ENCODE assay signal across 9 cellular contexts in the genomic region with DNA sequence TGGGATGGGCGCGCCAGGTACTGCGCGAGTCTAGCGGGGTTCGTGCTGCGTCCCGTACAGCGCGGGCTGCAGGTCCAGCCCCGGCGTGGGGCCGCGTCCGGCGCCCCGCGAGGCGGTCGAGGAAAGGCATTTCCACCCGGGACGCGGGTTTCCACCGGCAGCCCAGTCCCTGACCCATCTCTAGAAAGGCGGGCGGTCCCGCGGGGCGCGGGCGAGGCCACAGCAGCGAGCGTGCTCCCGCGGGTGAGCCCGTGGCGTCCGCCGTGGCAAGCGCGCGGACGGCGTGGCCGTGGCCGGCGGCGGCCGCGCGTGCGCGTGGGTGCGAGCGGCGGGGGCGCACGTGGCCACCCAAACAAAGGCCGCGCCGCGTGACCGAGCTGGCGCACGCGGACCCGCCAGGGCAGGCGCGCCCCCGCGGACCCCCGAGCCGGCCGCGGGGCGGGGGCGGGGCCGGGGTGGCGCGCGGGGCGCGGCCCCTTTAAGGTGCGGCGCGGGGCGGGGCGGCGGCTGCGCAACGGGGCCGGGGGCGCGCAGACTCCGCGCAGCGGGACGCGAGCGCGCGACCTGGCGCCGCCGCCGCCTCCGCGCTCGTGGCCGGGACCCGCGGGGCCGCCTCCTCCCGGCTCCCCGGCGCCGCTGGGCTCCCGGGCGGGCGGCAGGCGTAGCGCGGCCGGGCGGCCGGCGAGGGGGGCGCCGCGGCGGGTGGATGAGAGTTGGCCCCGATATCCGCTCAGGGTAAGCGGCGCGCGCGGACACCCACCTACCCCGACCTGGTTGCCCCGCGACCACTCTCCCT. TPM values are rescaled to one million over a fixed set of nuclear protein-coding genes. Genes with fewer than 3 reads are reported as not detected.
DNase-seq lines count a peak whose midpoint lies in the region; ATAC-seq, FAIRE-seq and TF ChIP-seq lines count a peak whose summit lies in the region.
"Had no signal": no experiment of that assay in that cellular context is flagged by ENCODE, and none has a peak within 500 bp of the region (broad histone marks: within the 10 kb centered on the region; RNA-seq: fewer than 3 reads in every experiment).

No MANE protein-coding gene starts in this region.

- DNase-seq in T-helper 2 cell treated with Interferon-gamma antibody and Interleukin-4, amounts not matched to agents 5 μg/mL and 100 μg/mL, for 36 hours (ENCODE audit: low spot score) = peak; percentile 67
- DNase-seq in K562 (ENCODE audit: extremely low read depth in 1 of 4, low spot score in 3 of 4) (peak; percentile 68 to 90 (median 86)), iPS-NIHi11 (ENCODE audit: low spot score) (peak; percentile 94), NCI-H1694 treated with DMSO at 0.1 percent for 48 hours (lab: John Stamatoyannopoulos, UW) (no peak), HK-2 (ENCODE audit: unreplicated experiment) (no peak)
- DNase-seq in stimulated activated CD4-positive, alpha-beta T cell treated with anti-CD3 and anti-CD28 coated beads, Interleukin-1b, Interleukin-23, amount 100 ng/mL, for 4 hours (ENCODE audit: low read depth in 2 of 2) = peak; percentile 47 to 72

- no peak overlapping the region for H3K27ac Mint-ChIP-seq in T-helper 2 cell treated with Interferon-gamma antibody and Interleukin-4, amounts not matched to agents 5 μg/mL and 100 μg/mL, for 36 hours

- H3K4me2 ChIP-seq in K562 (ENCODE audit: insufficient read depth, low read length) = peak overlapping the region; percentile 39

- TF ChIP-seq EP300 in K562 (IDR thresholded peaks at IDR 0.05; ENCODE audit: low read length) = no peak

- no peak for TF ChIP-seq CTCF in K562 (IDR thresholded peaks at IDR 0.05 in 2 of 3, conservative IDR thresholded peaks at IDR 0.05 in 1 of 3; ENCODE audit: insufficient read depth in 2 of 3, low read depth in 1 of 3, low read length in 3 of 3)

- no peak for FAIRE-seq in K562 (lab: Jason Lieb, UNC)
- FAIRE-seq: colon had no signal

- H3K36me3 Mint-ChIP-seq in T-helper 2 cell treated with Interferon-gamma antibody and Interleukin-4, amounts not matched to agents 5 μg/mL and 100 μg/mL, for 36 hours (ENCODE audit: low read depth) = no peaks in the 10 kb centered on the region

- peaks cover 42% of the 10 kb centered on the region for H3K4me1 Mint-ChIP-seq in T-helper 2 cell treated with Interferon-gamma antibody and Interleukin-4, amounts not matched to agents 5 μg/mL and 100 μg/mL, for 36 hours (ENCODE audit: low read depth)

- no TSS peak for BruUV-seq in K562 (replicated peaks; lab: Mats Ljungman, UMichigan)

- no peak for TF ChIP-seq RAD21 in K562 (CRISPR knock-in tag; conservative IDR thresholded peaks at IDR 0.05 in 1 of 2, IDR thresholded peaks at IDR 0.05 in 1 of 2)

- 8% methylated on average over 14 of the region's 141 CpGs for WGBS in K562 (ENCODE audit: insufficient coverage, low coverage, missing lambda C conversion rate)

- H3K4me3 ChIP-seq in GM08714 (ENCODE audit: low read length) = peak overlapping the region; percentile 67; the same call in 1 of the 2 replicates
- H3K4me3 ChIP-seq in K562 = peak overlapping the region; percentile 57

- peak overlapping the region; percentile 58 for H2AFZ ChIP-seq in K562 (ENCODE audit: low read depth, low read length)

- no peak overlapping the region for H3K27ac ChIP-seq in K562 (ENCODE audit: extremely low read depth, low read depth, low read length)

- peak overlapping the region; percentile 71 to 95; a peak in 3 of 4 replicates for H3K9ac ChIP-seq in K562 (ENCODE audit: insufficient read depth in 1 of 2, low read depth in 2 of 2, low read length in 2 of 2)

- ATAC-seq in HG03159 (IDR thresholded peaks at IDR 0.05; ENCODE audit: unreplicated experiment) (peak; percentile 41), K562 (peak; percentile 7; the same call in 2 of the 3 replicates)

- no peaks in the 10 kb centered on the region for H3K27me3 Mint-ChIP-seq in T-helper 2 cell treated with Interferon-gamma antibody and Interleukin-4, amounts not matched to agents 5 μg/mL and 100 μg/mL, for 36 hours (ENCODE audit: low read depth)

- no peak for TF ChIP-seq POLR2A in K562 (conservative IDR thresholded peaks at IDR 0.05)

- H3K36me3 ChIP-seq in K562 (ENCODE audit: control insufficient read depth, insufficient read depth, low read length) = peaks cover 4% of the 10 kb centered on the region; the same call in 2 of the 3 replicates

- H3K4me1 ChIP-seq in K562 (replicated peaks in 1 of 2; ENCODE audit: control insufficient read depth in 2 of 2, insufficient read depth in 2 of 2, low read length in 2 of 2) = peaks cover 43 to 61% of the 10 kb centered on the region in 2 experiments

- POLR2A ChIA-PET in K562 (lab: Yijun Ruan, JAX) = interaction anchor here (1.4 kb wide), 1 partner anchor 11 kb away, joined by 3 read pairs; no protein-coding TSS in a partner anchor

- peaks cover 45% of the 10 kb centered on the region for H3K79me2 ChIP-seq in K562 (ENCODE audit: control insufficient read depth, insufficient read depth, low read length)

- CTCF ChIA-PET in K562 (lab: Yijun Ruan, JAX; ENCODE audit: low intra/inter-chr PET ratio) = no interaction called here

- H3K9me3 Mint-ChIP-seq in T-helper 2 cell treated with Interferon-gamma antibody and Interleukin-4, amounts not matched to agents 5 μg/mL and 100 μg/mL, for 36 hours = peaks cover 6% of the 10 kb centered on the region

- H3K9me3 ChIP-seq in K562 (replicated peaks; ENCODE audit: control insufficient read depth, insufficient read depth, low read depth, low read length) = 0 out of 2 replicates have a peak, but pooled peaks cover 2% of the 10 kb centered on the region

- H4K20me1 ChIP-seq in K562 (replicated peaks; ENCODE audit: control insufficient read depth, insufficient read depth, low read length) = peaks cover 6% of the 10 kb centered on the region

- no peaks in the 10 kb centered on the region for H3K9me1 ChIP-seq in K562 (ENCODE audit: control insufficient read depth, insufficient read depth, low read length)

- H3K27me3 ChIP-seq in K562 (ENCODE audit: control insufficient read depth in 2 of 2, insufficient read depth in 2 of 2, low read length in 2 of 2) = no peaks in the 10 kb centered on the region

- in situ Hi-C loops in K562 (cut with MboI) = no loop called here

- H3K4me3 Mint-ChIP-seq in T-helper 2 cell treated with Interferon-gamma antibody and Interleukin-4, amounts not matched to agents 5 μg/mL and 100 μg/mL, for 36 hours = peak overlapping the region; percentile 75

- intact Hi-C loops in K562 (cut with micrococcal nuclease) = no loop called here

TF ChIP-seq in K562, 482 proteins besides CTCF, POLR2A, EP300 and RAD21 (continues in another document):
- no peak for TF ChIP-seq NFYB (IDR thresholded peaks at IDR 0.05; ENCODE audit: extremely low read depth, insufficient read length)

RNA-seq across cellular contexts. Expression of gene CELSR1, which starts 39.3 kb away (rescaled TPM):
- total RNA-seq in K562 (2011; cell fraction: chromatin; rRNA removed; ENCODE audit: low replicate concordance) = 0.14 and 0.19 TPM in 2 replicates
- total RNA-seq in K562 (2011; cell fraction: nucleolus; rRNA removed) = 0.13 and 0.33 TPM in 2 replicates
- not detected in 2 replicates for total RNA-seq in K562 (2011; cell fraction: nucleoplasm; rRNA removed)
- total RNA-seq in K562 (2014; rRNA removed) (not detected in 2 replicates), K562 (2014; rRNA removed; fragmentation: Illumina TruSeq; extraction: Trizol) (not detected in 2 replicates), K562 (2015; rRNA removed; fragmentation: Illumina TruSeq; extraction: Trizol) (not detected in 2 replicates), K562 (2021) (0.04 and 0.09 TPM in 2 replicates)
- polyA plus RNA-seq in K562 (2011; rRNA removed) (not detected in 2 replicates), K562 (2014; fragmentation: Illumina TruSeq; extraction: Trizol) (not detected in 2 replicates), K562 (2014; fragmentation: Nextera tagmentation; extraction: Ambion mirVana) (under 1 TPM in 1 of 2 experiments, not detected in 1; under 0.01 TPM), K562 (2014; rRNA removed) (not detected in 2 replicates)
- 0.01 and 0.03 TPM in 2 replicates for polyA plus RNA-seq in K562 (2011; cell fraction: cytosol; rRNA removed)
- 0.01 TPM in 1 of 2 replicates, not detected in the other for polyA plus RNA-seq in K562 (2011; cell fraction: nucleus; rRNA removed)
- 0.01 TPM in 2 replicates for polyA plus RNA-seq in K562 (2012)
- polyA minus RNA-seq in K562 (2011; rRNA and poly(A)+ RNA removed) = not detected in 2 replicates
- not detected in 2 replicates for polyA minus RNA-seq in K562 (2011; cell fraction: cytosol; rRNA and poly(A)+ RNA removed)
- 0.13 TPM in 1 of 2 replicates, not detected in the other for polyA minus RNA-seq in K562 (2011; cell fraction: nucleus; rRNA and poly(A)+ RNA removed)

RNA-seq across cellular contexts. Expression of gene GRAMD4, which starts 43.4 kb away (rescaled TPM):
- total RNA-seq in K562 (2011; cell fraction: chromatin; rRNA removed; ENCODE audit: low replicate concordance) = 92.4 and 123 TPM in 2 replicates
- 64.0 and 80.4 TPM in 2 replicates for total RNA-seq in K562 (2011; cell fraction: nucleolus; rRNA removed)
- total RNA-seq in K562 (2011; cell fraction: nucleoplasm; rRNA removed) = 41.7 and 59.0 TPM in 2 replicates
- 44.8 and 52.4 TPM in 2 replicates for total RNA-seq in K562 (2014; rRNA removed)
- total RNA-seq in K562 (2014; rRNA removed; fragmentation: Illumina TruSeq; extraction: Trizol) = 13.6 and 14.1 TPM in 2 replicates
- total RNA-seq in K562 (2015; rRNA removed; fragmentation: Illumina TruSeq; extraction: Trizol) = 16.0 and 18.6 TPM in 2 replicates
- 44.0 and 45.4 TPM in 2 replicates for total RNA-seq in K562 (2021)
- polyA plus RNA-seq in K562 (2011; rRNA removed) = 31.9 and 35.5 TPM in 2 replicates
- 14.5 and 32.1 TPM in 2 replicates for polyA plus RNA-seq in K562 (2011; cell fraction: cytosol; rRNA removed)
- 70.0 and 77.3 TPM in 2 replicates for polyA plus RNA-seq in K562 (2011; cell fraction: nucleus; rRNA removed)
- 17.3 and 43.4 TPM in 2 replicates for polyA plus RNA-seq in K562 (2012)
- polyA plus RNA-seq in K562 (2014; fragmentation: Illumina TruSeq; extraction: Trizol) = 13.7 and 15.3 TPM in 2 replicates
- polyA plus RNA-seq in K562 (2014; fragmentation: Nextera tagmentation; extraction: Ambion mirVana) = under 1 TPM; 0.18 to 0.28 TPM
- polyA plus RNA-seq in K562 (2014; rRNA removed) = 31.5 and 37.3 TPM in 2 replicates
- 34.2 and 53.1 TPM in 2 replicates for polyA minus RNA-seq in K562 (2011; rRNA and poly(A)+ RNA removed)
- 20.3 and 27.3 TPM in 2 replicates for polyA minus RNA-seq in K562 (2011; cell fraction: cytosol; rRNA and poly(A)+ RNA removed)
- polyA minus RNA-seq in K562 (2011; cell fraction: nucleus; rRNA and poly(A)+ RNA removed) = 21.4 and 52.2 TPM in 2 replicates

Comparison
In these comparisons a context has a peak if more than half of its experiments do, and no peak if none do; other contexts are left out.
1. DNase-seq: peak in T-helper 2 cell treated with Interferon-gamma antibody and Interleukin-4, amounts not matched to agents 5 μg/mL and 100 μg/mL, for 36 hours (single experiment), K562 (4 of 4), iPS-NIHi11 (single experiment) and stimulated activated CD4-positive, alpha-beta T cell treated with anti-CD3 and anti-CD28 coated beads, Interleukin-1b, Interleukin-23, amount 100 ng/mL, for 4 hours (2 of 2); none in NCI-H1694 treated with DMSO at 0.1 percent for 48 hours (single experiment) and HK-2 (single experiment).